Comparison of ENCODE assay signal across 7 cellular contexts in the genomic region with DNA sequence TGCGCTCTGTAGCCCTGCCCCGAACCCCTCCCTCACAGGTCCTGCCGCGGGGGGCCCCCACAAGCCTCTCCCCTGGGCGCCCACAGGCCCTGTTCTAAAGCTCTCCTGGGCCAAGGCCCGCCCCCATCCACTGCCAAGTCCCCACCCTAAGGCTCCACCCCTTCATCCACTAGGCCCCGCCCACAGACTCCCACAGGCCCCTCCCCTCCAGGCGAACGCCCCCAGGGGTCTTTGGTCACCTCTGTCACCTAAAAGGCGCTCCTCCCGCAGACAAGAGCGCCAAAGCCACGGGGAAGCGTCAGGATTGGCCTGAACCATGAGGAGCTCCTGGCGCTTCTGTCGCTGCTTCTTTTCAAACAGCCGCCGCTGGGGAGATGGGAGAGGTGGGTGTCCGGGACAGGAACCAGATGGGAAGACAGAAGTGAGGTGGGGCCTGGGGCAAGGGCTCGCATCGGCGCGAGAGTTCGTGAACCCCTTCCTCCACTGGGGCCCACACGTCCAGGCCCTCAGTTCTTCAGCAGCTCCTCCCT. TPM values are rescaled to one million over a fixed set of nuclear protein-coding genes. Genes with fewer than 3 reads are reported as not detected.
DNase-seq lines count a peak whose midpoint lies in the region; ATAC-seq, FAIRE-seq and TF ChIP-seq lines count a peak whose summit lies in the region.
"Had no signal": no experiment of that assay in that cellular context is flagged by ENCODE, and none has a peak within 500 bp of the region (broad histone marks: within the 10 kb centered on the region; RNA-seq: fewer than 3 reads in every experiment).

No MANE protein-coding gene starts in this region.

- peaks cover 10 to 51% (median 42%) of the 10 kb centered on the region in 10 experiments for H3K4me1 ChIP-seq in BLaER1 treated with 17β-estradiol and CSF1 and Interleukin-3, amounts not matched to agents 10 nM and 100 nM
- H3K4me1 ChIP-seq in liver (ENCODE audit: control insufficient read depth in 4 of 4, insufficient read depth in 4 of 4, low read length in 3 of 4), result peaks cover 0 to 10% (median 2%) of the 10 kb centered on the region in 4 donors

- H3K4me3 Mint-ChIP-seq in activated T-helper 17 cell treated with anti-CD3 and anti-CD28 coated beads, Interleukin-2, amount 50 U/mL, for 72 hours, result peak overlapping the region; percentile 21
- H3K4me3 Mint-ChIP-seq: brain had no signal

- H3K27me3 Mint-ChIP-seq in activated T-helper 17 cell treated with anti-CD3 and anti-CD28 coated beads, Interleukin-2, amount 50 U/mL, for 72 hours, result peaks cover 5% of the 10 kb centered on the region

- no peaks in the 10 kb centered on the region for H3K36me3 ChIP-seq in BLaER1 treated with 17β-estradiol and CSF1 and Interleukin-3, amounts not matched to agents 10 nM and 100 nM
- H3K36me3 ChIP-seq in liver (ENCODE audit: control insufficient read depth in 4 of 4, insufficient read depth in 3 of 4, low read depth in 1 of 4, low read length in 3 of 4), result no peaks in the 10 kb centered on the region

- peaks cover 15 to 26% (median 23%) of the 10 kb centered on the region in 11 experiments for H3K27me3 ChIP-seq in BLaER1 treated with 17β-estradiol and CSF1 and Interleukin-3, amounts not matched to agents 10 nM and 100 nM
- H3K27me3 ChIP-seq in liver (ENCODE audit: control insufficient read depth in 4 of 4, insufficient read depth in 4 of 4, low read length in 3 of 4), result no peaks in the 10 kb centered on the region

- no peaks in the 10 kb centered on the region for H3K9me3 ChIP-seq in BLaER1 treated with 17β-estradiol and CSF1 and Interleukin-3, amounts not matched to agents 10 nM and 100 nM (replicated peaks in 1 of 11)
- no peaks in the 10 kb centered on the region for H3K9me3 ChIP-seq in liver (ENCODE audit: control insufficient read depth in 4 of 4, low read length in 3 of 4)

- DNase-seq in HTR-8/SVneo (ENCODE audit: insufficient read length, low spot score) (no peak), DMS79 (lab: John Stamatoyannopoulos, UW) (no peak)

- FAIRE-seq in HTR-8/SVneo (lab: Jason Lieb, UNC), result no peak

- peaks cover 14% of the 10 kb centered on the region for H3K36me3 Mint-ChIP-seq in activated T-helper 17 cell treated with anti-CD3 and anti-CD28 coated beads, Interleukin-2, amount 50 U/mL, for 72 hours (ENCODE audit: low read depth)

- H3K27ac ChIP-seq in BLaER1 treated with 17β-estradiol and CSF1 and Interleukin-3, amounts not matched to agents 10 nM and 100 nM, result peak overlapping the region in 1 of 11 experiments; percentile 17; a peak in 2 of 22 replicates
- peak overlapping the region in 1 of 2 donors; percentile 25 for H3K27ac ChIP-seq in liver (ENCODE audit: low read depth in 1 of 2, low read length in 2 of 2)

- H4K20me1 ChIP-seq in BLaER1 treated with 17β-estradiol and CSF1 and Interleukin-3, amounts not matched to agents 10 nM and 100 nM, result no peaks in the 10 kb centered on the region; a peak in 1 of 22 replicates

- TF ChIP-seq RAD21 in liver (IDR thresholded peaks at IDR 0.05), result peak in 1 of 2 donors; percentile 33

- WGBS in liver, result 43% methylated on average over 25 of the region's 25 CpGs

- TF ChIP-seq CTCF in liver (IDR thresholded peaks at IDR 0.05; ENCODE audit: low read depth, low read length, missing input control), result no peak

- H3K9ac ChIP-seq in BLaER1 treated with 17β-estradiol and CSF1 and Interleukin-3, amounts not matched to agents 10 nM and 100 nM, result peak overlapping the region in 9 of 11 experiments; percentile 31 to 70 (median 52); a peak in 14 of 22 replicates
- H3K9ac ChIP-seq in liver (ENCODE audit: low read depth in 1 of 2, low read length in 2 of 2), result no peak overlapping the region

- H3K4me2 ChIP-seq in BLaER1 treated with 17β-estradiol and CSF1 and Interleukin-3, amounts not matched to agents 10 nM and 100 nM, result peak overlapping the region; percentile 66 to 82 (median 71)

- no peaks in the 10 kb centered on the region for H3K9me3 Mint-ChIP-seq in activated T-helper 17 cell treated with anti-CD3 and anti-CD28 coated beads, Interleukin-2, amount 50 U/mL, for 72 hours
- H3K9me3 Mint-ChIP-seq: brain had no signal

- ATAC-seq in activated T-helper 17 cell treated with anti-CD3 and anti-CD28 coated beads, Interleukin-2, amount 50 U/mL, for 72 hours (replicated peaks), result no peak
- no peak for ATAC-seq in GM18873 (IDR thresholded peaks at IDR 0.05; ENCODE audit: low FRiP score, unreplicated experiment)

- H3K27ac Mint-ChIP-seq in activated T-helper 17 cell treated with anti-CD3 and anti-CD28 coated beads, Interleukin-2, amount 50 U/mL, for 72 hours, result no peak overlapping the region

- H3K4me3 ChIP-seq in BLaER1 treated with 17β-estradiol and CSF1 and Interleukin-3, amounts not matched to agents 10 nM and 100 nM, result peak overlapping the region; percentile 19 to 64 (median 45); a peak in 17 of 20 replicates
- H3K4me3 ChIP-seq in liver (ENCODE audit: low read depth in 1 of 3, low read length in 3 of 3), result peak overlapping the region in 1 of 3 donors; percentile 26

- H3K4me1 Mint-ChIP-seq in activated T-helper 17 cell treated with anti-CD3 and anti-CD28 coated beads, Interleukin-2, amount 50 U/mL, for 72 hours, result peaks cover 8% of the 10 kb centered on the region

TF ChIP-seq in liver, 16 proteins besides CTCF, POLR2A, EP300 and RAD21 (continues in another document):
- TF ChIP-seq SP1 (IDR thresholded peaks at IDR 0.05), result peak; percentile 55
- TF ChIP-seq RXRA (IDR thresholded peaks at IDR 0.05), result peak in 1 of 2 donors; percentile 40
- TF ChIP-seq YY1 (IDR thresholded peaks at IDR 0.05), result no peak
- TF ChIP-seq GABPA (IDR thresholded peaks at IDR 0.05 in 1 of 2, conservative IDR thresholded peaks at IDR 0.05 in 1 of 2), result no peak
- no peak for TF ChIP-seq JUND (IDR thresholded peaks at IDR 0.05)
- TF ChIP-seq FOXA2 (IDR thresholded peaks at IDR 0.05), result no peak
- TF ChIP-seq HNF4A (conservative IDR thresholded peaks at IDR 0.05), result peak in 1 of 2 donors; percentile 50
- TF ChIP-seq, protein P1, sequence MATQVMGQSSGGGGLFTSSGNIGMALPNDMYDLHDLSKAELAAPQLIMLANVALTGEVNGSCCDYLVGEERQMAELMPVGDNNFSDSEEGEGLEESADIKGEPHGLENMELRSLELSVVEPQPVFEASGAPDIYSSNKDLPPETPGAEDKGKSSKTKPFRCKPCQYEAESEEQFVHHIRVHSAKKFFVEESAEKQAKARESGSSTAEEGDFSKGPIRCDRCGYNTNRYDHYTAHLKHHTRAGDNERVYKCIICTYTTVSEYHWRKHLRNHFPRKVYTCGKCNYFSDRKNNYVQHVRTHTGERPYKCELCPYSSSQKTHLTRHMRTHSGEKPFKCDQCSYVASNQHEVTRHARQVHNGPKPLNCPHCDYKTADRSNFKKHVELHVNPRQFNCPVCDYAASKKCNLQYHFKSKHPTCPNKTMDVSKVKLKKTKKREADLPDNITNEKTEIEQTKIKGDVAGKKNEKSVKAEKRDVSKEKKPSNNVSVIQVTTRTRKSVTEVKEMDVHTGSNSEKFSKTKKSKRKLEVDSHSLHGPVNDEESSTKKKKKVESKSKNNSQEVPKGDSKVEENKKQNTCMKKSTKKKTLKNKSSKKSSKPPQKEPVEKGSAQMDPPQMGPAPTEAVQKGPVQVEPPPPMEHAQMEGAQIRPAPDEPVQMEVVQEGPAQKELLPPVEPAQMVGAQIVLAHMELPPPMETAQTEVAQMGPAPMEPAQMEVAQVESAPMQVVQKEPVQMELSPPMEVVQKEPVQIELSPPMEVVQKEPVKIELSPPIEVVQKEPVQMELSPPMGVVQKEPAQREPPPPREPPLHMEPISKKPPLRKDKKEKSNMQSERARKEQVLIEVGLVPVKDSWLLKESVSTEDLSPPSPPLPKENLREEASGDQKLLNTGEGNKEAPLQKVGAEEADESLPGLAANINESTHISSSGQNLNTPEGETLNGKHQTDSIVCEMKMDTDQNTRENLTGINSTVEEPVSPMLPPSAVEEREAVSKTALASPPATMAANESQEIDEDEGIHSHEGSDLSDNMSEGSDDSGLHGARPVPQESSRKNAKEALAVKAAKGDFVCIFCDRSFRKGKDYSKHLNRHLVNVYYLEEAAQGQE (IDR thresholded peaks at IDR 0.05), result no peak
- TF ChIP-seq TAF1 (conservative IDR thresholded peaks at IDR 0.05), result peak; percentile 59
- TF ChIP-seq, protein P2, sequence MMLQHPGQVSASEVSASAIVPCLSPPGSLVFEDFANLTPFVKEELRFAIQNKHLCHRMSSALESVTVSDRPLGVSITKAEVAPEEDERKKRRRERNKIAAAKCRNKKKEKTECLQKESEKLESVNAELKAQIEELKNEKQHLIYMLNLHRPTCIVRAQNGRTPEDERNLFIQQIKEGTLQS (IDR thresholded peaks at IDR 0.05), result no peak
- peak; percentile 19 for TF ChIP-seq HNF4G (IDR thresholded peaks at IDR 0.05)
- TF ChIP-seq, protein P3, sequence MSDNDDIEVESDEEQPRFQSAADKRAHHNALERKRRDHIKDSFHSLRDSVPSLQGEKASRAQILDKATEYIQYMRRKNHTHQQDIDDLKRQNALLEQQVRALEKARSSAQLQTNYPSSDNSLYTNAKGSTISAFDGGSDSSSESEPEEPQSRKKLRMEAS (IDR thresholded peaks at IDR 0.05), result no peak

RNA-seq across cellular contexts. Expression of a gene that starts 2.3 kb away (rescaled TPM):
- total RNA-seq in activated T-helper 17 cell treated with anti-CD3 and anti-CD28 coated beads, Interleukin-2, amount 50 U/mL, for 72 hours, result not detected
- total RNA-seq in liver, result under 1 TPM in 1 of 2 donors, not detected in 1; 0.05 TPM
- polyA plus RNA-seq in liver, result under 1 TPM; 0.03 to 0.19 TPM

RNA-seq across cellular contexts. Expression of a gene that starts 3.9 kb away (rescaled TPM):
- total RNA-seq in activated T-helper 17 cell treated with anti-CD3 and anti-CD28 coated beads, Interleukin-2, amount 50 U/mL, for 72 hours, result 100 to 1,000 TPM; 158 to 184 TPM
- total RNA-seq in liver, result 100 to 1,000 TPM; 196 to 280 TPM
- 100 to 1,000 TPM; 186 to 775 TPM for polyA plus RNA-seq in liver

RNA-seq across cellular contexts. Expression of a gene that starts 24.0 kb away (rescaled TPM):
- total RNA-seq in activated T-helper 17 cell treated with anti-CD3 and anti-CD28 coated beads, Interleukin-2, amount 50 U/mL, for 72 hours, result 100 to 1,000 TPM in 1 of 2 donors, 10 to 100 TPM in 1; 75.1 to 129 TPM
- 10 to 100 TPM; 13.2 to 52.5 TPM for total RNA-seq in liver
- 1 to 10 TPM; 5.6 to 9.3 TPM for polyA plus RNA-seq in liver

RNA-seq across cellular contexts. Expression of a gene that starts 27.8 kb away (rescaled TPM):
- total RNA-seq in activated T-helper 17 cell treated with anti-CD3 and anti-CD28 coated beads, Interleukin-2, amount 50 U/mL, for 72 hours, result 10 to 100 TPM in 1 of 2 donors, 1 to 10 TPM in 1; 6.5 to 17.6 TPM
- 1 to 10 TPM; 4.4 to 7.3 TPM for total RNA-seq in liver
- 10 to 100 TPM in 1 of 2 donors, 1 to 10 TPM in 1; 5.3 to 17.2 TPM for polyA plus RNA-seq in liver

RNA-seq across cellular contexts. Expression of a gene that starts 37.2 kb away (rescaled TPM):
- total RNA-seq in activated T-helper 17 cell treated with anti-CD3 and anti-CD28 coated beads, Interleukin-2, amount 50 U/mL, for 72 hours, result 1 to 10 TPM; 1.2 to 3.8 TPM
- 1 to 10 TPM in 1 of 2 donors, not detected in 1; 1.3 TPM for total RNA-seq in liver
- polyA plus RNA-seq in liver, result under 1 TPM in 1 of 2 donors, not detected in 1; 0.16 TPM

Comparison
In these comparisons a context has a peak if more than half of its experiments do, and no peak if none do; other contexts are left out.
1. H3K9ac ChIP-seq: peak in BLaER1 treated with 17β-estradiol and CSF1 and Interleukin-3, amounts not matched to agents 10 nM and 100 nM (9 of 11); none in liver (0 of 2).